2 cellular contexts compared by ENCODE assay signal in the genomic region with DNA sequence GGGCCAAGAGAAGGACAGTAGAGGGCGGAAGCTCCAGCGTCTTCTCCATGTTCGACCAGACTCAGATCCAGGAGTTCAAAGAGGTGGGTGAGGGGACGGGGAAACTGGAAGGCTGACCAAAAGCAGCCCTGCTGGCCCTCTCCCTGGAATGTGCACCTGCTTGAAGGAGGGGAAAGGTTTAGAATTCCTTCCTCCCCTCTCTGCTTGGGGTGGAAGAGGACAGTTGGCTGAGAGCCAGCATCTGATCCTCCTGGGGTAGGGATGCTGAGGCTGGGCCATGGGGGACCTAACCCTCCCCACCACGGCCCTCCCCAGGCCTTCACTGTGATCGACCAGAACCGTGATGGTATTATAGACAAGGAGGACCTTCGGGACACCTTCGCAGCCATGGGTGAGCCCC.
TF ChIP-seq lines count a peak whose summit lies in the region.

No MANE protein-coding gene starts in this region.

TF ChIP-seq in GM23338, 12 proteins besides CTCF, POLR2A, EP300 and RAD21:
- no peak for TF ChIP-seq EZH2phosphoT487 (IDR thresholded peaks at IDR 0.05; ENCODE audit: unreplicated experiment)
- TF ChIP-seq, protein P1, sequence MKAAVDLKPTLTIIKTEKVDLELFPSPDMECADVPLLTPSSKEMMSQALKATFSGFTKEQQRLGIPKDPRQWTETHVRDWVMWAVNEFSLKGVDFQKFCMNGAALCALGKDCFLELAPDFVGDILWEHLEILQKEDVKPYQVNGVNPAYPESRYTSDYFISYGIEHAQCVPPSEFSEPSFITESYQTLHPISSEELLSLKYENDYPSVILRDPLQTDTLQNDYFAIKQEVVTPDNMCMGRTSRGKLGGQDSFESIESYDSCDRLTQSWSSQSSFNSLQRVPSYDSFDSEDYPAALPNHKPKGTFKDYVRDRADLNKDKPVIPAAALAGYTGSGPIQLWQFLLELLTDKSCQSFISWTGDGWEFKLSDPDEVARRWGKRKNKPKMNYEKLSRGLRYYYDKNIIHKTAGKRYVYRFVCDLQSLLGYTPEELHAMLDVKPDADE (IDR thresholded peaks at IDR 0.05) = no peak
- TF ChIP-seq NANOG (IDR thresholded peaks at IDR 0.05; ENCODE audit: borderline replicate concordance) = no peak
- TF ChIP-seq, protein P2, sequence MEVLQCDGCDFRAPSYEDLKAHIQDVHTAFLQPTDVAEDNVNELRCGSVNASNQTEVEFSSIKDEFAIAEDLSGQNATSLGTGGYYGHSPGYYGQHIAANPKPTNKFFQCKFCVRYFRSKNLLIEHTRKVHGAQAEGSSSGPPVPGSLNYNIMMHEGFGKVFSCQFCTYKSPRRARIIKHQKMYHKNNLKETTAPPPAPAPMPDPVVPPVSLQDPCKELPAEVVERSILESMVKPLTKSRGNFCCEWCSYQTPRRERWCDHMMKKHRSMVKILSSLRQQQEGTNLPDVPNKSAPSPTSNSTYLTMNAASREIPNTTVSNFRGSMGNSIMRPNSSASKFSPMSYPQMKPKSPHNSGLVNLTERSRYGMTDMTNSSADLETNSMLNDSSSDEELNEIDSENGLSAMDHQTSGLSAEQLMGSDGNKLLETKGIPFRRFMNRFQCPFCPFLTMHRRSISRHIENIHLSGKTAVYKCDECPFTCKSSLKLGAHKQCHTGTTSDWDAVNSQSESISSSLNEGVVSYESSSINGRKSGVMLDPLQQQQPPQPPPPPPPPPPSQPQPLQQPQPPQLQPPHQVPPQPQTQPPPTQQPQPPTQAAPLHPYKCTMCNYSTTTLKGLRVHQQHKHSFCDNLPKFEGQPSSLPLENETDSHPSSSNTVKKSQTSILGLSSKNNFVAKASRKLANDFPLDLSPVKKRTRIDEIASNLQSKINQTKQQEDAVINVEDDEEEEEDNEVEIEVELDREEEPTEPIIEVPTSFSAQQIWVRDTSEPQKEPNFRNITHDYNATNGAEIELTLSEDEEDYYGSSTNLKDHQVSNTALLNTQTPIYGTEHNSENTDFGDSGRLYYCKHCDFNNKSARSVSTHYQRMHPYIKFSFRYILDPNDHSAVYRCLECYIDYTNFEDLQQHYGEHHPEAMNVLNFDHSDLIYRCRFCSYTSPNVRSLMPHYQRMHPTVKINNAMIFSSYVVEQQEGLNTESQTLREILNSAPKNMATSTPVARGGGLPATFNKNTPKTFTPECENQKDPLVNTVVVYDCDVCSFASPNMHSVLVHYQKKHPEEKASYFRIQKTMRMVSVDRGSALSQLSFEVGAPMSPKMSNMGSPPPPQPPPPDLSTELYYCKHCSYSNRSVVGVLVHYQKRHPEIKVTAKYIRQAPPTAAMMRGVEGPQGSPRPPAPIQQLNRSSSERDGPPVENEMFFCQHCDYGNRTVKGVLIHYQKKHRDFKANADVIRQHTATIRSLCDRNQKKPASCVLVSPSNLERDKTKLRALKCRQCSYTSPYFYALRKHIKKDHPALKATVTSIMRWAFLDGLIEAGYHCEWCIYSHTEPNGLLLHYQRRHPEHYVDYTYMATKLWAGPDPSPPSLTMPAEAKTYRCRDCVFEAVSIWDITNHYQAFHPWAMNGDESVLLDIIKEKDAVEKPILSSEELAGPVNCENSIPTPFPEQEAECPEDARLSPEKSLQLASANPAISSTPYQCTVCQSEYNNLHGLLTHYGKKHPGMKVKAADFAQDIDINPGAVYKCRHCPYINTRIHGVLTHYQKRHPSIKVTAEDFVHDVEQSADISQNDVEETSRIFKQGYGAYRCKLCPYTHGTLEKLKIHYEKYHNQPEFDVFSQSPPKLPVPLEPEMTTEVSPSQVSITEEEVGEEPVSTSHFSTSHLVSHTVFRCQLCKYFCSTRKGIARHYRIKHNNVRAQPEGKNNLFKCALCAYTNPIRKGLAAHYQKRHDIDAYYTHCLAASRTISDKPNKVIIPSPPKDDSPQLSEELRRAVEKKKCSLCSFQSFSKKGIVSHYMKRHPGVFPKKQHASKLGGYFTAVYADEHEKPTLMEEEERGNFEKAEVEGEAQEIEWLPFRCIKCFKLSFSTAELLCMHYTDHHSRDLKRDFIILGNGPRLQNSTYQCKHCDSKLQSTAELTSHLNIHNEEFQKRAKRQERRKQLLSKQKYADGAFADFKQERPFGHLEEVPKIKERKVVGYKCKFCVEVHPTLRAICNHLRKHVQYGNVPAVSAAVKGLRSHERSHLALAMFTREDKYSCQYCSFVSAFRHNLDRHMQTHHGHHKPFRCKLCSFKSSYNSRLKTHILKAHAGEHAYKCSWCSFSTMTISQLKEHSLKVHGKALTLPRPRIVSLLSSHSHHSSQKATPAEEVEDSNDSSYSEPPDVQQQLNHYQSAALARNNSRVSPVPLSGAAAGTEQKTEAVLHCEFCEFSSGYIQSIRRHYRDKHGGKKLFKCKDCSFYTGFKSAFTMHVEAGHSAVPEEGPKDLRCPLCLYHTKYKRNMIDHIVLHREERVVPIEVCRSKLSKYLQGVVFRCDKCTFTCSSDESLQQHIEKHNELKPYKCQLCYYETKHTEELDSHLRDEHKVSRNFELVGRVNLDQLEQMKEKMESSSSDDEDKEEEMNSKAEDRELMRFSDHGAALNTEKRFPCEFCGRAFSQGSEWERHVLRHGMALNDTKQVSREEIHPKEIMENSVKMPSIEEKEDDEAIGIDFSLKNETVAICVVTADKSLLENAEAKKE (CRISPR knock-in tag; IDR thresholded peaks at IDR 0.05) = no peak

TF ChIP-seq in GM12891, 5 proteins besides CTCF, POLR2A, EP300 and RAD21:
- TF ChIP-seq SPI1 (IDR thresholded peaks at IDR 0.05; ENCODE audit: low read depth, low read length) = no peak
- TF ChIP-seq POLR2AphosphoS5 (IDR thresholded peaks at IDR 0.05; ENCODE audit: low read depth, low read length) = no peak
- no peak for TF ChIP-seq POU2F2 (IDR thresholded peaks at IDR 0.05; ENCODE audit: low read depth, low read length)
- no peak for TF ChIP-seq TAF1 (IDR thresholded peaks at IDR 0.05; ENCODE audit: low read depth, low read length)
- TF ChIP-seq PAX5 (IDR thresholded peaks at IDR 0.05; ENCODE audit: insufficient read depth, low read length, severe bottlenecking) = no peak
